18 cellular contexts compared by ENCODE assay signal in genomic region chr7:121774563-121774962, GRCh38.
"Had no signal": no experiment of that assay in that cellular context is flagged by ENCODE, and none has a peak within 500 bp of the region (broad histone marks: within the 10 kb centered on the region; RNA-seq: fewer than 3 reads in every experiment).

No MANE protein-coding gene starts in this region.

- DNase-seq: activated B cell treated with CpG ODN at 0.5 μM for 24 hours; activated CD4-positive, alpha-beta T cell treated with anti-CD3 and anti-CD28 coated beads, Interleukin-2, amount 10 ng/mL, durations not matched to agents 24 days and 14 days; activated CD8-positive, alpha-beta memory T cell treated with anti-CD3 and anti-CD28 coated beads, Interleukin-2, amount 50 U/mL, for 48 hours; activated gamma-delta T cell treated with Interleukin-2 at 50 U/mL for 16 hours; amniotic stem cell; body of pancreas; central memory CD4-positive, alpha-beta T cell; colonic mucosa; left cardiac atrium; lower lobe of right lung; nephron progenitor cell; occipital lobe; right cardiac atrium; stimulated activated naive CD8-positive, alpha-beta T cell treated with anti-CD3 and anti-CD28 coated beads, Interleukin-15, Interleukin-2, amounts not matched to agents 100 U/mL and 50 U/mL, for 24 hours; trophoblast cell had no signal

- ATAC-seq: body of pancreas; gastroesophageal sphincter; left cardiac atrium; lower lobe of right lung; right cardiac atrium; stimulated activated naive CD8-positive, alpha-beta T cell treated with anti-CD3 and anti-CD28 coated beads, Interleukin-15, Interleukin-2, amounts not matched to agents 100 U/mL and 50 U/mL, for 24 hours had no signal

- H3K27me3 ChIP-seq: body of pancreas, colonic mucosa, gastroesophageal sphincter, suprapubic skin had no signal

- H3K4me1 ChIP-seq: body of pancreas, colonic mucosa, gastroesophageal sphincter, lower lobe of right lung, suprapubic skin had no signal

- H3K27ac ChIP-seq: body of pancreas, colonic mucosa, gastroesophageal sphincter, lower lobe of right lung, suprapubic skin had no signal

- H3K4me2 ChIP-seq: smooth muscle cell had no signal

- H3K4me3 ChIP-seq: body of pancreas, colonic mucosa, gastroesophageal sphincter, lower lobe of right lung, smooth muscle cell, suprapubic skin had no signal

- H3K9me3 ChIP-seq: body of pancreas, colonic mucosa, gastroesophageal sphincter, lower lobe of right lung, suprapubic skin had no signal

- H3K36me3 ChIP-seq: colonic mucosa, gastroesophageal sphincter, lower lobe of right lung, suprapubic skin had no signal
